Comparison of ENCODE assay signal across 13 cellular contexts in the genomic region with DNA sequence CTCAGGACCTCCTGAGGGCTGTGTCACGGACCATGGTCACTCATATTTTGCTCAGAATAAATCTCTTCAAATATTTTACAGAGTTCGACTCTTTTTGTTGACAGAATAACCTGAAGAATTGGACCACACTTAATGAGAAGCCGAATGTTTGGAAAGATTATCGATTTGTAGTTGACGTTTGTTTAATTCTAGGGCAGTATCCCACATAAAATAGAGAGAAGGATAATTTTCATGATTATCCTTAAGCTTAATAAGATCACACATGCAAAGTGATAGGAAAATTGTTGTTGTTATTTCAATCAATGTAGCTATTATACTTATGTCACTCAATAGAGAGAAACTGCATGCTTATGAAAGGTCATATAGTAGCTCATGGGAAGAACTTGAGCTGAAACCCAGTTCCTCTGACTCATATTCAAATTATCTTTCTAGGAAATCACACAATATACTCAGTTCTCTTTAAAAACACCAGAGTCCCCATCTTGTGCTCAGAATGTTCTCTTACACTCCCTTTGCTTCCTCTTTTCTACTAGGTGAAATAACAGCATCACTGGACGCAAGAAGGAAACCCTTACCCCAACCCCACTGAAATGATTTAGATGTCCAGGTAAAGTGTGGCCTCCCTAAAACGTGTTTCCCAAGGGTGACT.
DNase-seq lines count a peak whose midpoint lies in the region; ATAC-seq and TF ChIP-seq lines count a peak whose summit lies in the region.
"Had no signal": no experiment of that assay in that cellular context is flagged by ENCODE, and none has a peak within 500 bp of the region (broad histone marks: within the 10 kb centered on the region; RNA-seq: fewer than 3 reads in every experiment).

No MANE protein-coding gene starts in this region.

- H4K20me1 ChIP-seq in mammary epithelial cell (ENCODE audit: insufficient read depth, low read length), result no peaks in the 10 kb centered on the region

- intact Hi-C loops in mammary epithelial cell (cut with micrococcal nuclease), result no loop called here

- TF ChIP-seq CTCF in mammary epithelial cell (conservative IDR thresholded peaks at IDR 0.05 in 1 of 2, IDR thresholded peaks at IDR 0.05 in 1 of 2; ENCODE audit: extremely low read depth in 1 of 2, insufficient read depth in 1 of 2, low read depth in 1 of 2, low read length in 2 of 2), result no peak

- no peak overlapping the region for H3K4me2 ChIP-seq in mammary epithelial cell (ENCODE audit: insufficient read depth, low read depth, low read length)

- 69% methylated on average over 7 of the region's 7 CpGs for WGBS in mammary epithelial cell (ENCODE audit: low coverage, missing lambda C conversion rate)

- in situ Hi-C loops in mammary epithelial cell (cut with MboI; ENCODE audit: low sequenced_read_pairs in 2 of 2), result no loop called here

- H3K27ac ChIP-seq in mammary epithelial cell (ENCODE audit: insufficient read depth, low read depth, low read length), result no peak overlapping the region
- H3K27ac ChIP-seq: coronary artery, right lobe of liver had no signal

- H3K9me3 ChIP-seq in mammary epithelial cell (replicated peaks; ENCODE audit: insufficient read depth, low read length), result no peaks in the 10 kb centered on the region
- H3K9me3 ChIP-seq: right lobe of liver had no signal

- BruUV-seq in mammary epithelial cell (replicated peaks; lab: Mats Ljungman, UMichigan), result no TSS peak

- H3K36me3 ChIP-seq in mammary epithelial cell (ENCODE audit: insufficient read depth, low read length), result no peaks in the 10 kb centered on the region
- H3K36me3 ChIP-seq: right lobe of liver had no signal

- no peaks in the 10 kb centered on the region for H3K79me2 ChIP-seq in mammary epithelial cell (ENCODE audit: insufficient read depth, low read length)

- H3K4me3 ChIP-seq in mammary epithelial cell (replicated peaks in 1 of 3; ENCODE audit: insufficient read depth in 1 of 3, low read depth in 2 of 3, low read length in 3 of 3), result no peak overlapping the region
- H3K4me3 ChIP-seq: coronary artery, right lobe of liver had no signal

- H3K27me3 ChIP-seq in mammary epithelial cell (ENCODE audit: insufficient read depth, low read length), result no peaks in the 10 kb centered on the region
- H3K27me3 ChIP-seq: right lobe of liver had no signal

- H3K9ac ChIP-seq in mammary epithelial cell (ENCODE audit: insufficient read depth, low read length), result no peak overlapping the region

- H2AFZ ChIP-seq in mammary epithelial cell (ENCODE audit: low read depth, low read length), result no peak overlapping the region

- H3K4me1 ChIP-seq in mammary epithelial cell (ENCODE audit: insufficient read depth, low read length), result peaks cover 4% of the 10 kb centered on the region
- H3K4me1 ChIP-seq: right lobe of liver had no signal

- CTCF ChIA-PET in mammary epithelial cell (lab: Charles Lee; ENCODE audit: low non-redundant PET), result no interaction called here

- ATAC-seq in GM18502 (IDR thresholded peaks at IDR 0.05; ENCODE audit: poor library complexity, unreplicated experiment), result peak; percentile 91
- ATAC-seq in GM21576 (IDR thresholded peaks at IDR 0.05; ENCODE audit: unreplicated experiment), result peak; percentile 68
- ATAC-seq in HG03439 (IDR thresholded peaks at IDR 0.05; ENCODE audit: unreplicated experiment), result peak; percentile 91
- ATAC-seq: activated CD4-positive, CD25-positive, alpha-beta regulatory T cell treated with anti-CD3 and anti-CD28 coated beads, Interleukin-2, amount 50 U/mL, for 24 hours; CD8-positive, alpha-beta T cell had no signal

- dilution Hi-C loops in mammary epithelial cell (cut with HindIII; ENCODE audit: low sequenced_read_pairs), result no loop called here

- DNase-seq in mammary epithelial cell, result peak; percentile 42
- no peak for DNase-seq in activated naive CD4-positive, alpha-beta T cell (lab: John Stamatoyannopoulos, UW)
- DNase-seq in RPMI8226, result no peak
- DNase-seq in activated T-cell treated with anti-CD3 and anti-CD28 coated beads, Interleukin-2, amount 50 U/mL, for 1 hour, result no peak
- no peak for DNase-seq in activated CD4-positive, CD25-positive, alpha-beta regulatory T cell treated with anti-CD3 and anti-CD28 coated beads, Interleukin-2, amount 50 U/mL, for 72 hours
- DNase-seq: CD8-positive, alpha-beta T cell; NCI-H524 treated with DMSO at 0.1 percent for 48 hours; right lobe of liver had no signal
